In genomic region chr9:69945671-69946141, GRCh38 we compare ENCODE assay signal across 1 cellular context.
TF ChIP-seq lines count a peak whose summit lies in the region.

No MANE protein-coding gene starts in this region.

TF ChIP-seq in HepG2, 621 proteins besides CTCF, POLR2A, EP300 and RAD21 (continued from another document):
- TF ChIP-seq MAX (IDR thresholded peaks at IDR 0.05) (no peak), ZNF740 (CRISPR knock-in tag; IDR thresholded peaks at IDR 0.05) (no peak), FOXP1 (IDR thresholded peaks at IDR 0.05) (no peak), FOXP1 (CRISPR knock-in tag; IDR thresholded peaks at IDR 0.05) (no peak), ZNF431 (CRISPR knock-in tag; IDR thresholded peaks at IDR 0.05; ENCODE audit: borderline replicate concordance, low read depth) (no peak), AGO2 (optimal IDR thresholded peaks at IDR 0.05; ENCODE audit: low read depth, low read length) (no peak), ZNF687 (CRISPR knock-in tag; IDR thresholded peaks at IDR 0.05) (no peak), CERS6 (CRISPR knock-in tag; IDR thresholded peaks at IDR 0.05) (no peak), ZNF17 (CRISPR knock-in tag; IDR thresholded peaks at IDR 0.05) (no peak)
